Comparison of ENCODE assay signal across 8 cellular contexts in the genomic region with DNA sequence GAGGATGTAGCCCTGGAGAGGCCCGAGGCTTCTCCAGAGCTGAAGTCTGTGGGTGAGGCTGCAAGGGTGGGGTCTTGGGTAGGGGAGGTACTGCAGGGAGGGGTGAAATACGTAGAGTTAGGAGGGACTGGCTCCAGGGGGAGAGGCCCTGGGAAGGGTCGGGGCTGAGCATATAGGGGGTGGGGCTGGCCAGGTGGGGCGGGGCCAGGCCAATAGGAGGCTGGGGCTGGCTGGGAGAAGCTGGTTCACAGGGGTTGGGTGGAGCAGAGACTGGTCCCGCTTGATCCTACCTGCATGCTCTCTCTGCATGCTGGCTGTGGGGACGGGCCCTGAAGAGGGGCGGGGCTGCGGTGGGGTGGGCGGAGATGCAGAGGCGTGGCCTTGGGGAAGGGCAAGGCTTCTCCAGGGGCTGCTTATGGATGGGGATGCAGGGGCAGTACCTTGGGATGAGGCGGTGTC. TPM values are rescaled to one million over a fixed set of nuclear protein-coding genes. Genes with fewer than 3 reads are reported as not detected.
DNase-seq lines count a peak whose midpoint lies in the region; ATAC-seq lines count a peak whose summit lies in the region.

No MANE protein-coding gene starts in this region.

- H3K27me3 Mint-ChIP-seq in activated CD4-positive, alpha-beta T cell treated with anti-CD3 and anti-CD28 coated beads, Interleukin-2, amount 10 ng/mL, durations not matched to agents 7 days and 5 days: peaks cover 8% of the 10 kb centered on the region

- POLR2A ChIA-PET in activated CD4-positive, alpha-beta T cell treated with anti-CD3 and anti-CD28 coated beads, Interleukin-2, amount 10 ng/mL, durations not matched to agents 7 days and 5 days (lab: Charles Lee): no interaction called here

- no peak for ATAC-seq in GM19395 (IDR thresholded peaks at IDR 0.05; ENCODE audit: unreplicated experiment)

- H3K4me3 Mint-ChIP-seq in activated CD4-positive, alpha-beta T cell treated with anti-CD3 and anti-CD28 coated beads, Interleukin-2, amount 10 ng/mL, durations not matched to agents 7 days and 5 days: peak overlapping the region; percentile 33

- H3K36me3 ChIP-seq in MG63: no peaks in the 10 kb centered on the region

- peaks cover 19% of the 10 kb centered on the region for H3K4me1 Mint-ChIP-seq in activated CD4-positive, alpha-beta T cell treated with anti-CD3 and anti-CD28 coated beads, Interleukin-2, amount 10 ng/mL, durations not matched to agents 7 days and 5 days

- CTCF ChIA-PET in activated CD4-positive, alpha-beta T cell treated with anti-CD3 and anti-CD28 coated beads, Interleukin-2, amount 10 ng/mL, durations not matched to agents 7 days and 5 days (lab: Charles Lee): interaction anchor here (0.5 to 1.5 kb wide), 4 partner anchors 8 to 62 kb away, joined by 3 to 11 read pairs (median 4); no protein-coding TSS in a partner anchor

- no peak overlapping the region for H3K4me3 ChIP-seq in MG63

- H3K27ac Mint-ChIP-seq in activated CD4-positive, alpha-beta T cell treated with anti-CD3 and anti-CD28 coated beads, Interleukin-2, amount 10 ng/mL, durations not matched to agents 7 days and 5 days: no peak overlapping the region

- H3K9me3 ChIP-seq in MG63: no peaks in the 10 kb centered on the region

- peaks cover 2% of the 10 kb centered on the region for H3K9me3 Mint-ChIP-seq in activated CD4-positive, alpha-beta T cell treated with anti-CD3 and anti-CD28 coated beads, Interleukin-2, amount 10 ng/mL, durations not matched to agents 7 days and 5 days

- DNase-seq in DMS153 (lab: John Stamatoyannopoulos, UW) (peak; percentile 91), MG63 (peak; percentile 24), head of caudate nucleus (peak in 30 of 42 donors; percentile 17 to 72 (median 42)), midbrain (lab: John Stamatoyannopoulos, UW) (no peak), HK-2 (ENCODE audit: unreplicated experiment) (no peak)
- peak; percentile 44 for DNase-seq in activated CD4-positive, alpha-beta T cell treated with anti-CD3 and anti-CD28 coated beads, Interleukin-2, amount 10 ng/mL, durations not matched to agents 7 days and 5 days
- DNase-seq in stimulated activated CD4-positive, alpha-beta T cell treated with anti-CD3 and anti-CD28 coated beads, TNF-alpha, amount 100 ng/mL, for 48 hours (ENCODE audit: low read depth in 3 of 3): peak; percentile 11 to 44 (median 36)

- no peaks in the 10 kb centered on the region for H3K36me3 Mint-ChIP-seq in activated CD4-positive, alpha-beta T cell treated with anti-CD3 and anti-CD28 coated beads, Interleukin-2, amount 10 ng/mL, durations not matched to agents 7 days and 5 days (ENCODE audit: low read depth)

- H3K27me3 ChIP-seq in MG63: no peaks in the 10 kb centered on the region

- intact Hi-C loops in head of caudate nucleus (cut with DNase I): no loop called here

RNA-seq across cellular contexts. Expression of gene CELF5, which starts 51.9 kb away (rescaled TPM):
- not detected in 2 replicates for total RNA-seq in MG63 (2014; rRNA removed; shearing (Covaris generic); ENCODE audit: low replicate concordance)
- total RNA-seq in activated CD4-positive, alpha-beta T cell treated with anti-CD3 and anti-CD28 coated beads, Interleukin-2, amount 10 ng/mL, durations not matched to agents 7 days and 5 days: under 1 TPM; 0.06 to 0.20 TPM

Comparison
In these comparisons a context has a peak if more than half of its experiments do, and no peak if none do; other contexts are left out.
1. DNase-seq: peak in DMS153 (single experiment), MG63 (single experiment), activated CD4-positive, alpha-beta T cell treated with anti-CD3 and anti-CD28 coated beads, Interleukin-2, amount 10 ng/mL, durations not matched to agents 7 days and 5 days (single experiment), head of caudate nucleus (30 of 42) and stimulated activated CD4-positive, alpha-beta T cell treated with anti-CD3 and anti-CD28 coated beads, TNF-alpha, amount 100 ng/mL, for 48 hours (3 of 3); none in midbrain (single experiment) and HK-2 (single experiment).